ENCODE assay signal across 8 cellular contexts in the genomic region with DNA sequence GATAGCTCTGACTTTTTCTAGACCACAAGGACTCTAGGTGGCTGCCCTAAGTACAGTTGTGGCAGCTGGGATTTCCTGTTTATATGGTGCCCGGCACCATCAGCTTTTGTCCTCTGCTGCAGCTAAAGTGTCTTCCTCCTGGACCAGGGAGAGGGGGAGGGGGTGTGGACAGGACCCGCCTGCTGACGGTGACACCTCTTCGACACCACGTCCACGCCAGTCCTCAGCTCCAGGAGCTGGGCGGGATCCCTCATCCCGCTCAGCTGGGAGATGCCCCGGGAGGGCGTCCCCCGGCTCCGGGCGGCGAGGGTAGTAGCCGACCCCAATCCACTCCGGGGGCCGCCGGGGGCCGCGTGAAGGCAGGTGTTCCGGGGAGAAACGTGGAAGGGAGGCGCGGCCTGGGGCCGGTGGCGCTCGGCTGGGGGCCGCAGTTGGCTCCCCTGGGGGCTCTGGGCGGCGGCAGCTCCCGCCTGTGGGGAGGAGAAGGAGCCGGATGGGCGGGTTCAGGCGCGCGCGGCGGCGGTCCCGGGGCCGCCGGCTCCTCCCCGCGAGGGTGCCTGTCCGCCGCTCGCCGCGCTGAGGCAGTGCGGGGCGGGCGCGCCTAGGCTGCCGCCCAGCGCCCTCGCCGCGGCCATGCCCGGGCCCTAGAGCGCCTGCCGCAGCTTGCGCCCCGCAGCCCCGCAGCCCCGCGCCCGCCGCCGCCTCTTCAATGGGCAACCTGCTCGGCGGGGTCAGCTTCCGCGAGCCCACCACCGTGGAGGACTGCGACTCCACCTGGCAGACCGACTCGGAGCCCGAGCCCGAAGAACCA. TPM values are rescaled to one million over a fixed set of nuclear protein-coding genes. Genes with fewer than 3 reads are reported as not detected.
DNase-seq lines count a peak whose midpoint lies in the region; ATAC-seq and TF ChIP-seq lines count a peak whose summit lies in the region.

A gene (plus strand): TSS at position 584 of the 811 bp plus-strand sequence. CDS start 126 bp downstream, at position 710.

- no peak for TF ChIP-seq CTCF in activated CD8-positive, alpha-beta T cell treated with anti-CD3 and anti-CD28 coated beads for 36 hours (IDR thresholded peaks at IDR 0.05)

- ATAC-seq in CD4-positive, CD25-positive, alpha-beta regulatory T cell (ENCODE audit: low read depth in 2 of 2) = peak; percentile 86 to 89
- ATAC-seq in GM19397 (IDR thresholded peaks at IDR 0.05; ENCODE audit: unreplicated experiment) (peak; percentile 87), HG03521 (IDR thresholded peaks at IDR 0.05; ENCODE audit: unreplicated experiment) (peak; percentile 88)
- peak; percentile 90 for ATAC-seq in activated CD8-positive, alpha-beta T cell treated with anti-CD3 and anti-CD28 coated beads for 36 hours

- no peaks in the 10 kb centered on the region for H3K36me3 ChIP-seq in CD4-positive, CD25-positive, alpha-beta regulatory T cell (ENCODE audit: control insufficient read depth, insufficient read depth, low read length)

- H3K4me1 ChIP-seq in CD4-positive, CD25-positive, alpha-beta regulatory T cell (ENCODE audit: control insufficient read depth, insufficient read depth, low read length, poor library complexity, severe bottlenecking) = peaks cover 18% of the 10 kb centered on the region

- H3K4me1 Mint-ChIP-seq in CD4-positive, CD25-positive, alpha-beta regulatory T cell = peaks cover 24 to 41% (median 35%) of the 10 kb centered on the region in 4 donors
- H3K4me1 Mint-ChIP-seq in activated CD8-positive, alpha-beta T cell treated with anti-CD3 and anti-CD28 coated beads for 36 hours (ENCODE audit: low read depth) = peaks cover 34% of the 10 kb centered on the region

- peaks cover 3% of the 10 kb centered on the region for H3K36me3 Mint-ChIP-seq in CD4-positive, CD25-positive, alpha-beta regulatory T cell
- no peaks in the 10 kb centered on the region for H3K36me3 Mint-ChIP-seq in activated CD8-positive, alpha-beta T cell treated with anti-CD3 and anti-CD28 coated beads for 36 hours (ENCODE audit: low read depth)

- DNase-seq in CD4-positive, CD25-positive, alpha-beta regulatory T cell = peak; percentile 52 to 77 (median 64)
- DNase-seq in NCI-H82 (lab: John Stamatoyannopoulos, UW) = peak; percentile 78
- DNase-seq in activated CD8-positive, alpha-beta T cell treated with anti-CD3 and anti-CD28 coated beads for 36 hours = peak; percentile 74
- peak; percentile 48 for DNase-seq in effector CD8-positive, alpha-beta T cell (lab: John Stamatoyannopoulos, UW)
- peak; percentile 66 to 77 for DNase-seq in lung microvascular endothelial cell (ENCODE audit: low read depth in 2 of 2)
- DNase-seq in stimulated activated CD4-positive, alpha-beta T cell treated with anti-CD3 and anti-CD28 coated beads, TNF-alpha, amount 100 ng/mL, for 48 hours (ENCODE audit: low read depth in 3 of 3) = peak; percentile 16 to 44 (median 29)

- peak within 1 kb of the TSS; percentile 44 to 88 (median 82) for H3K27ac Mint-ChIP-seq in CD4-positive, CD25-positive, alpha-beta regulatory T cell
- peak within 1 kb of the TSS; percentile 60 for H3K27ac Mint-ChIP-seq in activated CD8-positive, alpha-beta T cell treated with anti-CD3 and anti-CD28 coated beads for 36 hours

- peak within 1 kb of the TSS; percentile 84 to 93 (median 90) for H3K4me3 Mint-ChIP-seq in CD4-positive, CD25-positive, alpha-beta regulatory T cell
- peak within 1 kb of the TSS; percentile 75 for H3K4me3 Mint-ChIP-seq in activated CD8-positive, alpha-beta T cell treated with anti-CD3 and anti-CD28 coated beads for 36 hours

- POLR2A ChIA-PET in activated CD8-positive, alpha-beta T cell treated with anti-CD3 and anti-CD28 coated beads for 36 hours (lab: Charles Lee) = interaction anchor here (0.5 to 1.6 kb wide), 5 partner anchors 11 to 1334 kb away, joined by 3 to 4 read pairs (median 3); a partner anchor contains a TSS

- peak within 1 kb of the TSS; percentile 75 for H3K4me3 ChIP-seq in CD4-positive, CD25-positive, alpha-beta regulatory T cell (ENCODE audit: low read depth, low read length)

- no peaks in the 10 kb centered on the region for H3K27me3 ChIP-seq in CD4-positive, CD25-positive, alpha-beta regulatory T cell (ENCODE audit: control insufficient read depth, insufficient read depth, low read length)

- H3K27me3 Mint-ChIP-seq in CD4-positive, CD25-positive, alpha-beta regulatory T cell = peaks cover 29% of the 10 kb centered on the region
- H3K27me3 Mint-ChIP-seq in activated CD8-positive, alpha-beta T cell treated with anti-CD3 and anti-CD28 coated beads for 36 hours = no peaks in the 10 kb centered on the region

- H3K9me3 Mint-ChIP-seq in CD4-positive, CD25-positive, alpha-beta regulatory T cell = peaks cover 0 to 3% (median 0%) of the 10 kb centered on the region in 7 donors
- no peaks in the 10 kb centered on the region for H3K9me3 Mint-ChIP-seq in activated CD8-positive, alpha-beta T cell treated with anti-CD3 and anti-CD28 coated beads for 36 hours

- CTCF ChIA-PET in activated CD8-positive, alpha-beta T cell treated with anti-CD3 and anti-CD28 coated beads for 36 hours (lab: Charles Lee) = interaction anchor here (0.8 to 1.8 kb wide), 6 partner anchors 8 to 78 kb away, joined by 3 to 6 read pairs (median 4); no protein-coding TSS in a partner anchor

- no peaks in the 10 kb centered on the region for H3K9me3 ChIP-seq in CD4-positive, CD25-positive, alpha-beta regulatory T cell (ENCODE audit: control insufficient read depth in 2 of 2, low read length in 2 of 2)

- peak within 1 kb of the TSS; percentile 63 for H3K27ac ChIP-seq in CD4-positive, CD25-positive, alpha-beta regulatory T cell (ENCODE audit: insufficient read depth, low read length, poor library complexity, severe bottlenecking)

- intact Hi-C loops in activated CD8-positive, alpha-beta T cell treated with anti-CD3 and anti-CD28 coated beads for 36 hours (cut with micrococcal nuclease) = no loop called here

RNA-seq across cellular contexts. Expression of the gene that starts here (rescaled TPM):
- total RNA-seq in CD4-positive, CD25-positive, alpha-beta regulatory T cell = 8.8 TPM
- polyA plus RNA-seq in CD4-positive, CD25-positive, alpha-beta regulatory T cell = 1 to 10 TPM; 1.3 to 2.7 (median 2.0) TPM
- 1 to 10 TPM; 4.6 TPM for total RNA-seq in activated CD8-positive, alpha-beta T cell treated with anti-CD3 and anti-CD28 coated beads for 36 hours
- 4.0 and 4.8 TPM in 2 replicates for total RNA-seq in lung microvascular endothelial cell

Comparison
In these comparisons a context has a peak if more than half of its experiments do, and no peak if none do; other contexts are left out.
1. Peak in every context shown above with its lines: DNase-seq, ATAC-seq, H3K4me3 ChIP-seq and H3K27ac ChIP-seq.